In genomic region chr7:55498142-55498541, GRCh38 we compare ENCODE assay signal across 23 cellular contexts.
DNase-seq lines count a peak whose midpoint lies in the region; ATAC-seq, FAIRE-seq and TF ChIP-seq lines count a peak whose summit lies in the region.
"Had no signal": no experiment of that assay in that cellular context is flagged by ENCODE, and none has a peak within 500 bp of the region (broad histone marks: within the 10 kb centered on the region; RNA-seq: fewer than 3 reads in every experiment).

No MANE protein-coding gene starts in this region.

- H3K9ac ChIP-seq in HepG2 (ENCODE audit: insufficient read depth, low read depth, low read length): no peak overlapping the region

- TF ChIP-seq POLR2A in HepG2 (IDR thresholded peaks at IDR 0.05; ENCODE audit: insufficient read depth in 1 of 2, low read depth in 2 of 2, low read length in 2 of 2): no peak

- peak; percentile 34 to 76 for ATAC-seq in activated T-cell treated with anti-CD3 and anti-CD28 coated beads, Interleukin-2, amount 50 U/mL, for 72 hours (replicated peaks in 1 of 2)
- peak; percentile 86 for ATAC-seq in T-helper 17 cell
- ATAC-seq in stimulated activated naive CD8-positive, alpha-beta T cell treated with anti-CD3 and anti-CD28 coated beads, Interleukin-15, Interleukin-2, amounts not matched to agents 100 U/mL and 50 U/mL, for 24 hours: peak; percentile 54
- ATAC-seq in left ventricle myocardium superior: no peak
- ATAC-seq in HepG2: no peak
- ATAC-seq: heart right ventricle had no signal

- H3K9me3 ChIP-seq in T-helper 17 cell (ENCODE audit: control insufficient read depth, low read length, poor library complexity, severe bottlenecking) (no peaks in the 10 kb centered on the region), HepG2 (ENCODE audit: low read length) (no peaks in the 10 kb centered on the region)
- H3K9me3 ChIP-seq: heart right ventricle, testis had no signal

- in situ Hi-C loops in HepG2 (cut with HindIII; ENCODE audit: extremely low pct_ligation_motif_present, low pct_unique_long_range_greater_than_20kb): no loop called here

- FAIRE-seq in HepG2 (lab: Jason Lieb, UNC): no peak
- FAIRE-seq: GM12891 had no signal

- no peak overlapping the region for H3K27ac Mint-ChIP-seq in activated T-cell treated with anti-CD3 and anti-CD28 coated beads, Interleukin-2, amount 50 U/mL, for 72 hours
- H3K27ac Mint-ChIP-seq in T-helper 17 cell: peak overlapping the region; percentile 24
- H3K27ac Mint-ChIP-seq in immature natural killer cell: peak overlapping the region; percentile 52 to 90 (median 74)
- H3K27ac Mint-ChIP-seq: activated CD4-positive, alpha-beta memory T cell treated with anti-CD3 and anti-CD28 coated beads for 36 hours had no signal

- TF ChIP-seq RAD21 in HepG2 (CRISPR knock-in tag; IDR thresholded peaks at IDR 0.05): no peak

- no peaks in the 10 kb centered on the region for H3K79me2 ChIP-seq in HepG2 (ENCODE audit: insufficient read depth, low read length)

- peak in 1 of 2 donors; percentile 19 for DNase-seq in activated T-cell treated with anti-CD3 and anti-CD28 coated beads, Interleukin-2, amount 50 U/mL, for 72 hours
- DNase-seq in activated T-cell treated with anti-CD3 and anti-CD28 coated beads for 4 hours: no peak
- no peak for DNase-seq in T-helper 17 cell
- DNase-seq in immature natural killer cell: peak; percentile 44 to 63 (median 55)
- no peak for DNase-seq in stimulated activated naive CD8-positive, alpha-beta T cell treated with anti-CD3 and anti-CD28 coated beads, Interleukin-15, Interleukin-2, amounts not matched to agents 100 U/mL and 50 U/mL, for 24 hours
- DNase-seq in left ventricle myocardium superior: no peak
- no peak for DNase-seq in HepG2 (ENCODE audit: low spot score)
- no peak for DNase-seq in OCI-M1 (lab: John Stamatoyannopoulos, UW)
- DNase-seq: ACHN; activated CD4-positive, alpha-beta memory T cell treated with anti-CD3 and anti-CD28 coated beads for 36 hours; effector CD4-positive, alpha-beta T cell; foreskin fibroblast; heart right ventricle; mesenchymal stem cell; NCI-H1092 treated with DMSO at 0.1 percent for 48 hours; NCI-H187 treated with DMSO at 0.1 percent for 48 hours; NCI-H526 treated with DMSO at 0.1 percent for 48 hours; RPMI8226; testis; WERI-Rb-1 had no signal

- H3K4me1 ChIP-seq in HepG2 (ENCODE audit: insufficient read depth, low read length): no peaks in the 10 kb centered on the region
- H3K4me1 ChIP-seq: testis had no signal

- no peaks in the 10 kb centered on the region for H3K9me3 Mint-ChIP-seq in activated T-cell treated with anti-CD3 and anti-CD28 coated beads, Interleukin-2, amount 50 U/mL, for 72 hours
- no peaks in the 10 kb centered on the region for H3K9me3 Mint-ChIP-seq in immature natural killer cell
- H3K9me3 Mint-ChIP-seq: activated CD4-positive, alpha-beta memory T cell treated with anti-CD3 and anti-CD28 coated beads for 36 hours; brain had no signal

- no peaks in the 10 kb centered on the region for H3K27me3 ChIP-seq in HepG2 (ENCODE audit: control insufficient read depth in 1 of 2, insufficient read depth in 2 of 2, low read length in 2 of 2)
- H3K27me3 ChIP-seq: heart right ventricle, testis had no signal

- H4K20me1 ChIP-seq in HepG2 (ENCODE audit: insufficient read depth, low read length): no peaks in the 10 kb centered on the region

- H3K4me3 Mint-ChIP-seq in activated T-cell treated with anti-CD3 and anti-CD28 coated beads, Interleukin-2, amount 50 U/mL, for 72 hours: peak overlapping the region in 1 of 2 donors; percentile 25
- H3K4me3 Mint-ChIP-seq in T-helper 17 cell (peak overlapping the region; percentile 12), immature natural killer cell (peak overlapping the region; percentile 74 to 82 (median 76))
- H3K4me3 Mint-ChIP-seq: activated CD4-positive, alpha-beta memory T cell treated with anti-CD3 and anti-CD28 coated beads for 36 hours; brain had no signal

- no peak overlapping the region for H2AFZ ChIP-seq in HepG2 (ENCODE audit: low read length)

- CTCF ChIA-PET in HepG2 (lab: Yijun Ruan, JAX; ENCODE audit: low intra/inter-chr PET ratio, low total read pairs): no interaction called here

- TF ChIP-seq EP300 in HepG2 (IDR thresholded peaks at IDR 0.05; ENCODE audit: low read depth in 2 of 2, low read length in 2 of 2) (no peak), HepG2 (CRISPR knock-in tag; IDR thresholded peaks at IDR 0.05; ENCODE audit: borderline replicate concordance) (no peak)

- TF ChIP-seq CTCF in HepG2 (CRISPR knock-in tag; IDR thresholded peaks at IDR 0.05): no peak

- POLR2A ChIA-PET in HepG2 (lab: Yijun Ruan, JAX): no interaction called here

- intact Hi-C loops in left ventricle myocardium superior (cut with micrococcal nuclease): no loop called here
- intact Hi-C loops in HepG2 (cut with micrococcal nuclease; ENCODE audit: unreplicated experiment): no loop called here

- no peak overlapping the region for H3K4me3 ChIP-seq in HepG2 (replicated peaks in 1 of 3; ENCODE audit: insufficient read depth in 1 of 3, low read depth in 2 of 3, low read length in 3 of 3)
- H3K4me3 ChIP-seq: heart right ventricle, testis had no signal

- 96% methylated on average over 7 of the region's 7 CpGs for WGBS in HepG2 (ENCODE audit: low lambda C conversion rate)

- no peak overlapping the region for H3K4me2 ChIP-seq in HepG2 (ENCODE audit: low read depth, low read length)

- no TSS peak for BruUV-seq in HepG2 (replicated peaks; lab: Mats Ljungman, UMichigan)

- H3K36me3 ChIP-seq in HepG2 (replicated peaks in 1 of 2; ENCODE audit: control insufficient read depth in 1 of 2, insufficient read depth in 2 of 2, low read length in 2 of 2): peaks cover 3 to 15% of the 10 kb centered on the region in 2 experiments; a peak in 4 of 5 replicates

- no peak overlapping the region for H3K27ac ChIP-seq in HepG2 (ENCODE audit: extremely low read length, insufficient read depth, low read length)
- H3K27ac ChIP-seq: heart right ventricle, HL-60, testis, WERI-Rb-1 had no signal

- H3K27me3 Mint-ChIP-seq in activated T-cell treated with anti-CD3 and anti-CD28 coated beads, Interleukin-2, amount 50 U/mL, for 72 hours (ENCODE audit: low read depth): no peaks in the 10 kb centered on the region
- H3K27me3 Mint-ChIP-seq in T-helper 17 cell (no peaks in the 10 kb centered on the region), immature natural killer cell (ENCODE audit: low read depth in 3 of 3) (peaks cover 0 to 3% (median 0%) of the 10 kb centered on the region in 3 donors)
- H3K27me3 Mint-ChIP-seq: activated CD4-positive, alpha-beta memory T cell treated with anti-CD3 and anti-CD28 coated beads for 36 hours; brain had no signal

- H3K36me3 Mint-ChIP-seq in activated T-cell treated with anti-CD3 and anti-CD28 coated beads, Interleukin-2, amount 50 U/mL, for 72 hours (ENCODE audit: insufficient read depth in 2 of 2): peaks cover 3 to 16% of the 10 kb centered on the region in 2 donors
- H3K36me3 Mint-ChIP-seq in T-helper 17 cell (ENCODE audit: low read depth) (peaks cover 9% of the 10 kb centered on the region), immature natural killer cell (peaks cover 0 to 17% (median 0%) of the 10 kb centered on the region in 3 donors)

- peaks cover 50% of the 10 kb centered on the region for H3K4me1 Mint-ChIP-seq in activated T-cell treated with anti-CD3 and anti-CD28 coated beads, Interleukin-2, amount 50 U/mL, for 72 hours (ENCODE audit: low read depth)
- H3K4me1 Mint-ChIP-seq in T-helper 17 cell (peaks cover 53% of the 10 kb centered on the region), immature natural killer cell (peaks cover 69 to 91% of the 10 kb centered on the region in 2 donors)

TF ChIP-seq in HepG2, 621 proteins besides CTCF, POLR2A, EP300 and RAD21 (continues in another document):
- TF ChIP-seq NR2F2 (IDR thresholded peaks at IDR 0.05; ENCODE audit: borderline replicate concordance, low read depth): no peak
- TF ChIP-seq ONECUT2 (CRISPR knock-in tag; IDR thresholded peaks at IDR 0.05): no peak
- no peak for TF ChIP-seq PHF8 (CRISPR knock-in tag; IDR thresholded peaks at IDR 0.05)
- TF ChIP-seq ZBED4 (CRISPR knock-in tag; IDR thresholded peaks at IDR 0.05; ENCODE audit: borderline replicate concordance): no peak
- TF ChIP-seq KDM5B (CRISPR knock-in tag; IDR thresholded peaks at IDR 0.05; ENCODE audit: borderline replicate concordance): no peak
- no peak for TF ChIP-seq GLMP (CRISPR knock-in tag; IDR thresholded peaks at IDR 0.05; ENCODE audit: borderline replicate concordance)
- TF ChIP-seq ZNF790 (CRISPR knock-in tag; IDR thresholded peaks at IDR 0.05; ENCODE audit: borderline replicate concordance): no peak

Comparison
In these comparisons a context has a peak if more than half of its experiments do, and no peak if none do; other contexts are left out.
1. ATAC-seq: peak in activated T-cell treated with anti-CD3 and anti-CD28 coated beads, Interleukin-2, amount 50 U/mL, for 72 hours (2 of 2), T-helper 17 cell (single experiment) and stimulated activated naive CD8-positive, alpha-beta T cell treated with anti-CD3 and anti-CD28 coated beads, Interleukin-15, Interleukin-2, amounts not matched to agents 100 U/mL and 50 U/mL, for 24 hours (single experiment); none in left ventricle myocardium superior (single experiment) and HepG2 (single experiment).
2. DNase-seq: peak in immature natural killer cell (3 of 3); none in activated T-cell treated with anti-CD3 and anti-CD28 coated beads for 4 hours (single experiment), T-helper 17 cell (0 of 3), stimulated activated naive CD8-positive, alpha-beta T cell treated with anti-CD3 and anti-CD28 coated beads, Interleukin-15, Interleukin-2, amounts not matched to agents 100 U/mL and 50 U/mL, for 24 hours (single experiment), left ventricle myocardium superior (single experiment), HepG2 (single experiment) and OCI-M1 (single experiment).